1 cellular context compared by ENCODE assay signal in genomic region chr10:78654047-78654590, GRCh38.
TF ChIP-seq lines count a peak whose summit lies in the region.

No MANE protein-coding gene starts in this region.

TF ChIP-seq in A549, 52 proteins besides CTCF, POLR2A, EP300 and RAD21 (continued from another document):
- TF ChIP-seq BCL3 (IDR thresholded peaks at IDR 0.05): no peak
